ENCODE assay signal across 15 cellular contexts in genomic region chr19:55986487-55986886, GRCh38. TPM values are rescaled to one million over a fixed set of nuclear protein-coding genes. Genes with fewer than 3 reads are reported as not detected.
DNase-seq lines count a peak whose midpoint lies in the region; ATAC-seq and TF ChIP-seq lines count a peak whose summit lies in the region.
"Had no signal": no experiment of that assay in that cellular context is flagged by ENCODE, and none has a peak within 500 bp of the region (broad histone marks: within the 10 kb centered on the region; RNA-seq: fewer than 3 reads in every experiment).

TSS of gene NLRP5 (plus strand) at chr19:55986775.

- no peak within 1 kb of the TSS for H4K91ac ChIP-seq in IMR-90 (ENCODE audit: insufficient read depth, low read depth, low read length)

- no peak within 1 kb of the TSS for H2BK20ac ChIP-seq in IMR-90 (ENCODE audit: low read depth, low read length)

- H3K4me1 Mint-ChIP-seq in progenitor cell of endocrine pancreas (ENCODE audit: low read depth), result no peaks in the 10 kb centered on the region

- no peaks in the 10 kb centered on the region for H3K27me3 Mint-ChIP-seq in progenitor cell of endocrine pancreas

- H3K36me3 ChIP-seq in IMR-90 (ENCODE audit: control insufficient read depth, insufficient read depth, low read length) (no peaks in the 10 kb centered on the region), OCI-LY7 (ENCODE audit: insufficient read depth, low read length) (no peaks in the 10 kb centered on the region)

- no peak for TF ChIP-seq POLR2A in IMR-90 (IDR thresholded peaks at IDR 0.05; ENCODE audit: low read depth, low read length)

- no peak within 1 kb of the TSS for H2AK9ac ChIP-seq in IMR-90 (replicated peaks; ENCODE audit: low read depth, low read length, poor library complexity)

- no peaks in the 10 kb centered on the region for H3K4me1 ChIP-seq in IMR-90 (ENCODE audit: control insufficient read depth, insufficient read depth, low read length)
- H3K4me1 ChIP-seq in OCI-LY7 (ENCODE audit: insufficient read depth, low read length, poor library complexity, severe bottlenecking), result no peaks in the 10 kb centered on the region

- H3K27me3 ChIP-seq in IMR-90 (ENCODE audit: control insufficient read depth, insufficient read depth, low read length), result no peaks in the 10 kb centered on the region

- H3K23ac ChIP-seq in IMR-90 (ENCODE audit: low read depth, low read length), result no peak within 1 kb of the TSS

- intact Hi-C loops in IMR-90 (cut with micrococcal nuclease) (no loop called here), OCI-LY7 (cut with micrococcal nuclease; ENCODE audit: unreplicated experiment) (no loop called here)

- no peak within 1 kb of the TSS for H3K4me2 ChIP-seq in IMR-90 (ENCODE audit: low read depth, low read length)
- no peak within 1 kb of the TSS for H3K4me2 ChIP-seq in OCI-LY7 (ENCODE audit: low read length)

- no peaks in the 10 kb centered on the region for H3K79me2 ChIP-seq in OCI-LY7 (ENCODE audit: insufficient read depth, low read depth, low read length)

- H3K9me2 ChIP-seq in OCI-LY7 (ENCODE audit: insufficient read depth, low read length), result no peaks in the 10 kb centered on the region

- H3K4ac ChIP-seq in IMR-90 (ENCODE audit: low read depth, low read length), result no peak within 1 kb of the TSS

- no peak within 1 kb of the TSS for H2AK5ac ChIP-seq in IMR-90 (ENCODE audit: low read depth, low read length)

- H3K56ac ChIP-seq in IMR-90 (ENCODE audit: extremely low read depth, insufficient read depth, low read length), result no peak within 1 kb of the TSS

- ATAC-seq in IMR-90 (ENCODE audit: low read depth) (no peak), HG03196 (IDR thresholded peaks at IDR 0.05; ENCODE audit: unreplicated experiment) (no peak)

- H3K14ac ChIP-seq in IMR-90 (replicated peaks; ENCODE audit: low read depth, low read length), result no peak within 1 kb of the TSS

- H2BK120ac ChIP-seq in IMR-90 (ENCODE audit: low read depth, low read length), result no peak within 1 kb of the TSS

- peaks cover 1% of the 10 kb centered on the region for H3K36me3 Mint-ChIP-seq in progenitor cell of endocrine pancreas (ENCODE audit: insufficient read depth)

- H2AFZ ChIP-seq in IMR-90 (replicated peaks; ENCODE audit: low read length, poor library complexity) (peak within 1 kb of the TSS; percentile 58), OCI-LY7 (ENCODE audit: low read length) (no peak within 1 kb of the TSS)

- 14% methylated on average over 2 of the region's 10 CpGs; no CpG with 5 or more reads in 1 of the 2 experiments for WGBS in IMR-90 (ENCODE audit: extremely low coverage in 2 of 2, insufficient read length in 1 of 2), 2 experiments

- H4K5ac ChIP-seq in IMR-90 (ENCODE audit: low read depth, low read length), result no peak within 1 kb of the TSS

- in situ Hi-C loops in IMR-90 (cut with MboI; ENCODE audit: low sequenced_read_pairs), result no loop called here

- no peaks in the 10 kb centered on the region for H3K79me1 ChIP-seq in IMR-90 (ENCODE audit: low read depth in 1 of 2, low read length in 2 of 2)

- no peak within 1 kb of the TSS for H2BK5ac ChIP-seq in IMR-90 (ENCODE audit: low read depth, low read length, poor library complexity, severe bottlenecking)

- H3K4me3 ChIP-seq in IMR-90 (ENCODE audit: insufficient read depth, low read depth, low read length) (no peak within 1 kb of the TSS), OCI-LY7 (ENCODE audit: low read depth, low read length, poor library complexity, severe bottlenecking) (no peak within 1 kb of the TSS)

- CTCF ChIA-PET in IMR-90 (lab: Yijun Ruan, JAX), result no interaction called here
- CTCF ChIA-PET in OCI-LY7 (lab: Charles Lee; ENCODE audit: unreplicated experiment), result no interaction called here

- no peak for TF ChIP-seq RAD21 in IMR-90 (IDR thresholded peaks at IDR 0.05; ENCODE audit: low read length)

- H3K9ac ChIP-seq in IMR-90 (ENCODE audit: low read depth, low read length), result no peak within 1 kb of the TSS

- H3K27ac ChIP-seq in IMR-90 (ENCODE audit: insufficient read depth, low read length), result no peak within 1 kb of the TSS
- no peak within 1 kb of the TSS for H3K27ac ChIP-seq in OCI-LY7 (ENCODE audit: low read depth, low read length, poor library complexity, severe bottlenecking)

- H3K9me1 ChIP-seq in IMR-90 (ENCODE audit: insufficient read depth, low read length), result no peaks in the 10 kb centered on the region

- H3K9me3 Mint-ChIP-seq in progenitor cell of endocrine pancreas (ENCODE audit: low read depth), result peaks cover 48% of the 10 kb centered on the region

- H4K20me1 ChIP-seq in IMR-90 (ENCODE audit: insufficient read depth, low read length), result no peaks in the 10 kb centered on the region
- no peaks in the 10 kb centered on the region for H4K20me1 ChIP-seq in OCI-LY7 (ENCODE audit: insufficient read depth, low read length)

- dilution Hi-C loops in IMR-90 (cut with HindIII; ENCODE audit: low sequenced_read_pairs, unreplicated experiment), result no loop called here

- H3K4me3 Mint-ChIP-seq in progenitor cell of endocrine pancreas (ENCODE audit: low read depth), result no peak within 1 kb of the TSS
- H3K4me3 Mint-ChIP-seq: T-helper 2 cell treated with Interferon-gamma antibody and Interleukin-4, amounts not matched to agents 5 μg/mL and 100 μg/mL, for 36 hours had no signal

- TF ChIP-seq CTCF in IMR-90 (conservative IDR thresholded peaks at IDR 0.05; ENCODE audit: low read depth, low read length), result no peak
- no peak for TF ChIP-seq CTCF in OCI-LY7 (conservative IDR thresholded peaks at IDR 0.05; ENCODE audit: low read length)
- no peak for TF ChIP-seq CTCF in progenitor cell of endocrine pancreas (IDR thresholded peaks at IDR 0.05; ENCODE audit: unreplicated experiment)

- H4K8ac ChIP-seq in IMR-90 (ENCODE audit: low read depth in 2 of 2, low read length in 2 of 2), result no peak within 1 kb of the TSS

- POLR2A ChIA-PET in IMR-90 (lab: Charles Lee; ENCODE audit: unreplicated experiment) (no interaction called here), OCI-LY7 (lab: Charles Lee) (no interaction called here)

- DNase-seq in NCI-H748 (lab: John Stamatoyannopoulos, UW; ENCODE audit: unreplicated experiment), result peak; percentile 49
- DNase-seq in NCI-H748 treated with DMSO at 0.1 percent for 48 hours (lab: John Stamatoyannopoulos, UW), result no peak
- DNase-seq in IMR-90, result no peak
- peak; percentile 10 for DNase-seq in OCI-LY7 (ENCODE audit: low spot score)
- no peak for DNase-seq in progenitor cell of endocrine pancreas (ENCODE audit: low spot score, unreplicated experiment)
- no peak for DNase-seq in NCI-H524 treated with DMSO at 0.1 percent for 48 hours (lab: John Stamatoyannopoulos, UW)
- DNase-seq in SKM-1 (lab: John Stamatoyannopoulos, UW; ENCODE audit: unreplicated experiment), result no peak
- DNase-seq: MV-4-11, NCI-H1694 treated with DMSO at 0.1 percent for 48 hours, NCI-H2171 treated with DMSO at 0.1 percent for 48 hours, NCI-H524, SHP77 treated with DMSO at 0.1 percent for 48 hours had no signal

- BruUV-seq in IMR-90 (replicated peaks; lab: Mats Ljungman, UMichigan) (no TSS peak), OCI-LY7 (replicated peaks; lab: Mats Ljungman, UMichigan) (no TSS peak)

- no peak within 1 kb of the TSS for H3K18ac ChIP-seq in IMR-90 (ENCODE audit: low read depth, low read length)

- peak within 1 kb of the TSS; percentile 59 for H3K27ac Mint-ChIP-seq in progenitor cell of endocrine pancreas
- H3K27ac Mint-ChIP-seq: T-helper 2 cell treated with Interferon-gamma antibody and Interleukin-4, amounts not matched to agents 5 μg/mL and 100 μg/mL, for 36 hours had no signal

- peaks cover 22% of the 10 kb centered on the region for H3K9me3 ChIP-seq in IMR-90 (ENCODE audit: control insufficient read depth, insufficient read depth, low read length)
- H3K9me3 ChIP-seq in OCI-LY7 (ENCODE audit: low read length), result no peaks in the 10 kb centered on the region

- H2BK15ac ChIP-seq in IMR-90 (ENCODE audit: low read depth, low read length), result no peak within 1 kb of the TSS

TF ChIP-seq in IMR-90, 13 proteins besides CTCF, POLR2A, EP300 and RAD21:
- TF ChIP-seq CEBPB (IDR thresholded peaks at IDR 0.05; ENCODE audit: low read depth, low read length), result no peak

RNA-seq across cellular contexts. Expression of gene NLRP5, which starts in this region (rescaled TPM):
- total RNA-seq in IMR-90 (2012; rRNA removed) (not detected in 2 replicates), OCI-LY7 (2022) (not detected in 2 replicates), progenitor cell of endocrine pancreas (not detected in 2 replicates)
- not detected in 2 replicates for polyA plus RNA-seq in IMR-90 (2012; rRNA removed)
- not detected in 2 replicates for polyA plus RNA-seq in IMR-90 (2012; cell fraction: cytosol; rRNA removed)
- polyA plus RNA-seq in IMR-90 (2012; cell fraction: nucleus; rRNA removed; ENCODE audit: low replicate concordance), result not detected in 2 replicates
- not detected in 2 replicates for total RNA-seq in OCI-LY7 (2014; rRNA removed; shearing (Covaris generic))
- total RNA-seq: A673 had no signal

Comparison
In these comparisons a context has a peak if more than half of its experiments do, and no peak if none do; other contexts are left out.
1. Peak in DNase-seq in OCI-LY7; RNA of the gene not detected or under 1 TPM.